In genomic region chr19:41354343-41354974, GRCh38 we compare ENCODE assay signal across 8 cellular contexts. TPM values are rescaled to one million over a fixed set of nuclear protein-coding genes. Genes with fewer than 3 reads are reported as not detected.
DNase-seq lines count a peak whose midpoint lies in the region; ATAC-seq and TF ChIP-seq lines count a peak whose summit lies in the region.

No MANE protein-coding gene starts in this region.

- H3K4me1 ChIP-seq in Caco-2 (peaks cover 4% of the 10 kb centered on the region; the same call in 1 of the 2 replicates), NT2/D1 (ENCODE audit: insufficient read depth, insufficient read length) (peaks cover 13% of the 10 kb centered on the region), trophoblast cell (ENCODE audit: control insufficient read depth in 1 of 2, insufficient read depth in 2 of 2, low read length in 2 of 2) (peaks cover 0 to 8% of the 10 kb centered on the region in 2 experiments)

- H3K4ac ChIP-seq in trophoblast cell (ENCODE audit: low read depth, low read length): no peak overlapping the region

- peak overlapping the region; percentile 8 for H4K12ac ChIP-seq in trophoblast cell (ENCODE audit: low read depth, low read length)

- peak overlapping the region; percentile 55 for H3K14ac ChIP-seq in trophoblast cell (ENCODE audit: low read length)

- CTCF ChIA-PET in Caco-2 (lab: Charles Lee): interaction anchor here (1.4 kb wide), 1 partner anchor 10 kb away, joined by 6 read pairs; the partner anchor contains the start of gene B9D2

- no peak for DNase-seq in Caco-2
- no peak for DNase-seq in NT2/D1 (ENCODE audit: low read depth, low spot score)
- DNase-seq in epithelial cell of esophagus (ENCODE audit: low read depth): no peak
- no peak for DNase-seq in trophoblast cell
- no peak for DNase-seq in NOMO-1 treated with DMSO at 0.1 percent for 48 hours (lab: John Stamatoyannopoulos, UW; ENCODE audit: unreplicated experiment)
- DNase-seq in hypothalamus (lab: John Stamatoyannopoulos, UW): no peak
- DNase-seq in NK-92 (lab: John Stamatoyannopoulos, UW; ENCODE audit: unreplicated experiment): no peak

- H2AK5ac ChIP-seq in trophoblast cell (ENCODE audit: low read length): peak overlapping the region; percentile 11

- H3K36me3 ChIP-seq in Caco-2 (ENCODE audit: control insufficient read depth, insufficient read depth, low read length) (no peaks in the 10 kb centered on the region), NT2/D1 (ENCODE audit: insufficient read depth, insufficient read length, low read length) (peaks cover 7% of the 10 kb centered on the region), trophoblast cell (ENCODE audit: control insufficient read depth in 1 of 2, insufficient read depth in 2 of 2, low read length in 2 of 2) (no peaks in the 10 kb centered on the region)

- H3K9me3 ChIP-seq in Caco-2: no peaks in the 10 kb centered on the region
- no peaks in the 10 kb centered on the region for H3K9me3 ChIP-seq in NT2/D1 (ENCODE audit: insufficient read depth, low read length)
- H3K9me3 ChIP-seq in trophoblast cell (ENCODE audit: insufficient read depth, low read depth, low read length): peaks cover 6% of the 10 kb centered on the region

- H3K9ac ChIP-seq in NT2/D1 (ENCODE audit: insufficient read length, low read depth) (peak overlapping the region; percentile 70), trophoblast cell (ENCODE audit: low read length) (peak overlapping the region; percentile 3)

- peaks cover 18% of the 10 kb centered on the region for H3K79me2 ChIP-seq in trophoblast cell (ENCODE audit: control insufficient read depth, insufficient read depth, low read length, poor library complexity)

- intact Hi-C loops in Caco-2 (cut with micrococcal nuclease; ENCODE audit: unreplicated experiment): loop anchor here (1.0 kb wide), 1 partner anchor 9 kb away; no protein-coding TSS in a partner anchor

- H3K27me3 ChIP-seq in Caco-2 (replicated peaks; ENCODE audit: control insufficient read depth, insufficient read depth, low read length): no peaks in the 10 kb centered on the region; the same call in 1 of the 2 replicates
- H3K27me3 ChIP-seq in NT2/D1 (ENCODE audit: insufficient read depth, insufficient read length): peaks cover 26% of the 10 kb centered on the region
- H3K27me3 ChIP-seq in trophoblast cell (ENCODE audit: insufficient read depth, low read length): peaks cover 13% of the 10 kb centered on the region

- peak overlapping the region; percentile 75 for H3K4me2 ChIP-seq in trophoblast cell (ENCODE audit: low read length)

- peak overlapping the region; percentile 52 for H4K91ac ChIP-seq in trophoblast cell (ENCODE audit: low read depth, low read length)

- H2BK5ac ChIP-seq in trophoblast cell (ENCODE audit: low read depth, low read length, poor library complexity): no peak overlapping the region

- no peak overlapping the region for H2AFZ ChIP-seq in trophoblast cell (ENCODE audit: insufficient read depth, low read length, poor library complexity)

- POLR2A ChIA-PET in Caco-2 (lab: Charles Lee): no interaction called here

- no peak overlapping the region for H2BK120ac ChIP-seq in trophoblast cell (ENCODE audit: insufficient read depth, low read length, poor library complexity)

- no peaks in the 10 kb centered on the region for H3K9me3 Mint-ChIP-seq in Caco-2 (ENCODE audit: unreplicated experiment)

- no peak overlapping the region for H3K27ac ChIP-seq in trophoblast cell (ENCODE audit: low read depth, low read length)

- H3K18ac ChIP-seq in trophoblast cell (ENCODE audit: low read length): peak overlapping the region; percentile 57

- TF ChIP-seq CTCF in Caco-2 (IDR thresholded peaks at IDR 0.05; ENCODE audit: insufficient read depth in 1 of 2, low read depth in 1 of 2, low read length in 1 of 2, severe bottlenecking in 1 of 2, unreplicated experiment in 1 of 2) (no peak), epithelial cell of esophagus (IDR thresholded peaks at IDR 0.05; ENCODE audit: insufficient read depth, low read depth, low read length, missing control alignments) (no peak)

- peak overlapping the region; percentile 51 for H2BK12ac ChIP-seq in trophoblast cell (ENCODE audit: low read length)

- ATAC-seq in HG02938 (IDR thresholded peaks at IDR 0.05; ENCODE audit: unreplicated experiment): no peak

- H3K4me3 ChIP-seq in Caco-2 (ENCODE audit: low read depth, low read length): peak overlapping the region; percentile 73
- peak overlapping the region; percentile 27 for H3K4me3 ChIP-seq in NT2/D1 (ENCODE audit: insufficient read length, low read depth)
- peak overlapping the region; percentile 75 for H3K4me3 ChIP-seq in epithelial cell of esophagus (ENCODE audit: low read length)
- H3K4me3 ChIP-seq in trophoblast cell (ENCODE audit: low read depth, low read length): no peak overlapping the region

- peaks cover 11% of the 10 kb centered on the region for H3K36me3 Mint-ChIP-seq in Caco-2 (ENCODE audit: insufficient read depth, unreplicated experiment)

- peaks cover 24% of the 10 kb centered on the region for H3K4me1 Mint-ChIP-seq in Caco-2 (ENCODE audit: low read depth, unreplicated experiment)

- peaks cover 11% of the 10 kb centered on the region for H3K27me3 Mint-ChIP-seq in Caco-2 (ENCODE audit: insufficient read depth, unreplicated experiment)

- no TSS peak for BruUV-seq in Caco-2 (replicated peaks; lab: Mats Ljungman, UMichigan)

- peaks cover 26% of the 10 kb centered on the region for H3K79me1 ChIP-seq in trophoblast cell (ENCODE audit: low read length)

- peak overlapping the region; percentile 23 for H3K27ac Mint-ChIP-seq in Caco-2 (ENCODE audit: unreplicated experiment)

- peak overlapping the region; percentile 83 for H3K4me3 Mint-ChIP-seq in Caco-2 (ENCODE audit: unreplicated experiment)

- no CpG with 5 or more reads among the region's 24 CpGs for WGBS in trophoblast cell (ENCODE audit: extremely low coverage, insufficient coverage, insufficient read length)

- no peak overlapping the region for H3K23ac ChIP-seq in trophoblast cell (ENCODE audit: low read length)

- H4K8ac ChIP-seq in trophoblast cell (ENCODE audit: low read depth, low read length): peak overlapping the region; percentile 29

RNA-seq across cellular contexts. Expression of gene TGFB1, which starts 0.7 kb away (rescaled TPM):
- total RNA-seq in Caco-2 (2022): 15.0 and 15.3 TPM in 2 replicates
- 140 and 142 TPM in 2 replicates for polyA plus RNA-seq in trophoblast cell (2013)

RNA-seq across cellular contexts. Expression of gene B9D2, which starts 9.5 kb away (rescaled TPM):
- 3.6 and 4.0 TPM in 2 replicates for total RNA-seq in Caco-2 (2022)
- polyA plus RNA-seq in trophoblast cell (2013): 3.2 TPM in 2 replicates

RNA-seq across cellular contexts. Expression of gene TMEM91, which starts 21.9 kb away (rescaled TPM):
- 1.4 and 2.2 TPM in 2 replicates for total RNA-seq in Caco-2 (2022)
- polyA plus RNA-seq in trophoblast cell (2013): 2.8 and 3.3 TPM in 2 replicates

RNA-seq across cellular contexts. Expression of gene EXOSC5, which starts 42.7 kb away (rescaled TPM):
- 36.6 and 37.3 TPM in 2 replicates for total RNA-seq in Caco-2 (2022)
- 8.1 and 8.4 TPM in 2 replicates for polyA plus RNA-seq in trophoblast cell (2013)

RNA-seq across cellular contexts. Expression of gene BCKDHA, which starts 43.2 kb away (rescaled TPM):
- 9.4 and 19.4 TPM in 2 replicates for total RNA-seq in Caco-2 (2022)
- polyA plus RNA-seq in trophoblast cell (2013): 26.2 and 26.4 TPM in 2 replicates
